ENCODE assay signal across 29 cellular contexts in the genomic region with DNA sequence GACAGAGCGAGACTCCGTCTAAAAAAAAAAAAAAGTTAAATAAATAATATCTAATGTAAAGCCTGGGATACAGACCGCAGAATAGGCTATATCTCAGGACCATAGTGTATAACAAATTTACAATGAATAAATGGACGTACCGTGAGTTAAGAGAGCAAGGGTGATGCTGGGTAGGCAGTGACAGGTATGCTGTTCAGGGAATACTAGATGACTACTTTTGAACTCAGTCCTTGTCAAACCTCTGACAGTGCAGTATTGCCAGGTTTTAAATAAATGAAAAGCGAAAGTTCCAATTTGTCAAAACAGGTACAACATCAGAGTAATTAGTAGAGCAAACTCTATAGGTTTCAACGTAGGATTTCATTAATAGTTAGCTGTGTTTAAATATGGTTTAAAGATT.
"Had no signal": no experiment of that assay in that cellular context is flagged by ENCODE, and none has a peak within 500 bp of the region (broad histone marks: within the 10 kb centered on the region; RNA-seq: fewer than 3 reads in every experiment).

No MANE protein-coding gene starts in this region.

- H3K9ac ChIP-seq: neural progenitor cell, parathyroid adenoma had no signal

- H3K27me3 ChIP-seq: neural progenitor cell, ovary, spleen, stomach, thyroid gland, tibial nerve, upper lobe of left lung, uterus had no signal

- H3K27ac Mint-ChIP-seq: naive thymus-derived CD4-positive, alpha-beta T cell; natural killer cell; nephron; neural progenitor cell; progenitor cell of endocrine pancreas; stimulated activated effector memory CD8-positive, alpha-beta T cell treated with anti-CD3 and anti-CD28 coated beads, Interleukin-12 subunit alpha, Interleukin-12 subunit beta, amount 100 ng/mL, for 72 hours; stimulated activated naive B cell treated with anti-CD40 and anti-IgM and Interleukin-4, amounts not matched to agents 10 μg/mL and 1 μg/mL and 100 μg/mL, for 72 hours; stimulated activated naive CD8-positive, alpha-beta T cell treated with anti-CD3 and anti-CD28 coated beads, Interleukin-15, Interleukin-2, amounts not matched to agents 100 ng/mL and 50 ng/mL, for 24 hours had no signal

- H3K4me1 Mint-ChIP-seq: naive thymus-derived CD4-positive, alpha-beta T cell; natural killer cell; nephron; neural progenitor cell; stimulated activated effector memory CD8-positive, alpha-beta T cell treated with anti-CD3 and anti-CD28 coated beads, Interleukin-12 subunit alpha, Interleukin-12 subunit beta, amount 100 ng/mL, for 72 hours; stimulated activated naive B cell treated with anti-CD40 and anti-IgM and Interleukin-4, amounts not matched to agents 10 μg/mL and 1 μg/mL and 100 μg/mL, for 72 hours had no signal

- H3K36me3 ChIP-seq: neural progenitor cell, ovary, spleen, stomach, thoracic aorta, thyroid gland, tibial nerve, uterus had no signal

- DNase-seq: naive thymus-derived CD4-positive, alpha-beta T cell; natural killer cell; occipital lobe; ovary; posterior cingulate gyrus; psoas muscle; spleen; stimulated activated CD4-positive, alpha-beta T cell treated with anti-CD3 and anti-CD28 coated beads, Interleukin-12 subunit alpha, Interleukin-12 subunit beta, amount 100 ng/mL, for 4 hours; stimulated activated CD4-positive, alpha-beta T cell treated with anti-CD3 and anti-CD28 coated beads, Interleukin-1b, Interleukin-23, amount 100 ng/mL, for 48 hours; stimulated activated CD4-positive, alpha-beta T cell treated with anti-CD3 and anti-CD28 coated beads, Interleukin-4, amount 100 ng/mL, for 1 hour; stimulated activated CD4-positive, alpha-beta T cell treated with anti-CD3 and anti-CD28 coated beads, Interleukin-4, amount 100 ng/mL, for 4 hours; stimulated activated naive B cell treated with anti-CD40 and anti-IgM and Interleukin-4, amounts not matched to agents 10 μg/mL and 1 μg/mL and 100 μg/mL, for 72 hours; stimulated activated naive CD4-positive, alpha-beta T cell treated with Interleukin-2 at 50 U/mL for 16 hours; stomach; thyroid gland; trophoblast cell; upper lobe of left lung; uterus had no signal

- ATAC-seq: naive thymus-derived CD4-positive, alpha-beta T cell; natural killer cell; psoas muscle; sciatic nerve; stimulated activated effector memory CD8-positive, alpha-beta T cell treated with anti-CD3 and anti-CD28 coated beads, Interleukin-12 subunit alpha, Interleukin-12 subunit beta, amount 100 ng/mL, for 72 hours; stimulated activated naive B cell treated with anti-CD40 and anti-IgM and Interleukin-4, amounts not matched to agents 10 μg/mL and 1 μg/mL and 100 μg/mL, for 72 hours had no signal

- H3K36me3 Mint-ChIP-seq: naive thymus-derived CD4-positive, alpha-beta T cell; natural killer cell; neural progenitor cell; stimulated activated effector memory CD8-positive, alpha-beta T cell treated with anti-CD3 and anti-CD28 coated beads, Interleukin-12 subunit alpha, Interleukin-12 subunit beta, amount 100 ng/mL, for 72 hours; stimulated activated naive B cell treated with anti-CD40 and anti-IgM and Interleukin-4, amounts not matched to agents 10 μg/mL and 1 μg/mL and 100 μg/mL, for 72 hours had no signal

- H3K4me3 ChIP-seq: neural progenitor cell, ovary, psoas muscle, skin epidermis, smooth muscle cell, spleen, stomach, thoracic aorta, thyroid gland, tibial nerve, upper lobe of left lung, uterus had no signal

- H3K9me3 ChIP-seq: ovary, psoas muscle, spleen, stomach, thoracic aorta, thyroid gland, tibial nerve, upper lobe of left lung, uterus had no signal

- H3K27ac ChIP-seq: neural progenitor cell, ovary, parathyroid adenoma, psoas muscle, spleen, stomach, thoracic aorta, thyroid gland, tibial nerve, upper lobe of left lung, uterus had no signal

- H3K4me1 ChIP-seq: neural progenitor cell, parathyroid adenoma, psoas muscle, spleen, stomach, thyroid gland, tibial nerve, upper lobe of left lung, uterus had no signal

- H3K79me2 ChIP-seq: parathyroid adenoma had no signal

- H3K4me3 Mint-ChIP-seq: naive thymus-derived CD4-positive, alpha-beta T cell; natural killer cell; nephron; neural progenitor cell; stimulated activated effector memory CD8-positive, alpha-beta T cell treated with anti-CD3 and anti-CD28 coated beads, Interleukin-12 subunit alpha, Interleukin-12 subunit beta, amount 100 ng/mL, for 72 hours; stimulated activated naive B cell treated with anti-CD40 and anti-IgM and Interleukin-4, amounts not matched to agents 10 μg/mL and 1 μg/mL and 100 μg/mL, for 72 hours; stimulated activated naive CD8-positive, alpha-beta T cell treated with anti-CD3 and anti-CD28 coated beads, Interleukin-15, Interleukin-2, amounts not matched to agents 100 ng/mL and 50 ng/mL, for 24 hours had no signal

- H3K9me3 Mint-ChIP-seq: naive thymus-derived CD4-positive, alpha-beta T cell; nephron; neural progenitor cell; stimulated activated naive B cell treated with anti-CD40 and anti-IgM and Interleukin-4, amounts not matched to agents 10 μg/mL and 1 μg/mL and 100 μg/mL, for 72 hours; stimulated activated naive CD8-positive, alpha-beta T cell treated with anti-CD3 and anti-CD28 coated beads, Interleukin-15, Interleukin-2, amounts not matched to agents 100 ng/mL and 50 ng/mL, for 24 hours had no signal

- H2AFZ ChIP-seq: neural progenitor cell, parathyroid adenoma had no signal

- H3K4me2 ChIP-seq: neural progenitor cell, smooth muscle cell had no signal

- H3K27me3 Mint-ChIP-seq: naive thymus-derived CD4-positive, alpha-beta T cell; progenitor cell of endocrine pancreas; stimulated activated naive B cell treated with anti-CD40 and anti-IgM and Interleukin-4, amounts not matched to agents 10 μg/mL and 1 μg/mL and 100 μg/mL, for 72 hours; stimulated activated naive CD8-positive, alpha-beta T cell treated with anti-CD3 and anti-CD28 coated beads, Interleukin-15, Interleukin-2, amounts not matched to agents 100 ng/mL and 50 ng/mL, for 24 hours had no signal
